ENCODE assay signal across 17 cellular contexts in genomic region chr10:3872700-3873099, GRCh38.
A peak's percentile ranks its signal among the peaks of the same experiment; 100 is the strongest.
DNase-seq lines count a peak whose midpoint lies in the region; ATAC-seq and TF ChIP-seq lines count a peak whose summit lies in the region.
"Had no signal": no experiment of that assay in that cellular context is flagged by ENCODE, and none has a peak within 500 bp of the region (broad histone marks: within the 10 kb centered on the region; RNA-seq: fewer than 3 reads in every experiment).

No MANE protein-coding gene starts in this region.

- no peak overlapping the region for H2AFZ ChIP-seq in GM23338
- H2AFZ ChIP-seq: parathyroid adenoma had no signal

- no peaks in the 10 kb centered on the region for H3K9me3 Mint-ChIP-seq in GM23338
- no peaks in the 10 kb centered on the region for H3K9me3 Mint-ChIP-seq in chondrocyte (ENCODE audit: low read depth)
- no peaks in the 10 kb centered on the region for H3K9me3 Mint-ChIP-seq in neural crest cell
- H3K9me3 Mint-ChIP-seq: HFFc6 had no signal

- H3F3A ChIP-seq in GM23338 (replicated peaks; ENCODE audit: low read depth): no peaks in the 10 kb centered on the region

- H3K4me1 ChIP-seq in GM23338 (ENCODE audit: insufficient read depth): peaks cover 16% of the 10 kb centered on the region

- DNase-seq in DMS53 (lab: John Stamatoyannopoulos, UW) (peak; percentile 23), DMS53 treated with DMSO at 0.1 percent for 48 hours (lab: John Stamatoyannopoulos, UW; ENCODE audit: unreplicated experiment) (no peak), GM23338 (ENCODE audit: low spot score) (no peak), chondrocyte (ENCODE audit: low spot score) (no peak), neural crest cell (ENCODE audit: low read depth, low spot score) (no peak), islet precursor cell (no peak), DMS114 treated with DMSO at 0.1 percent for 48 hours (lab: John Stamatoyannopoulos, UW; ENCODE audit: unreplicated experiment) (no peak), GM13976 (ENCODE audit: low spot score) (no peak)
- DNase-seq: adrenal gland, HFFc6, NCI-H226, SK-N-SH, small intestine had no signal

- H3K36me3 Mint-ChIP-seq in GM23338 (ENCODE audit: low read depth) (no peaks in the 10 kb centered on the region), chondrocyte (ENCODE audit: low read depth) (no peaks in the 10 kb centered on the region), neural crest cell (ENCODE audit: low read depth) (no peaks in the 10 kb centered on the region)

- TF ChIP-seq CTCF in GM23338 (conservative IDR thresholded peaks at IDR 0.05; ENCODE audit: low read depth in 2 of 2) (no peak), chondrocyte (IDR thresholded peaks at IDR 0.05) (no peak), neural crest cell (conservative IDR thresholded peaks at IDR 0.05) (no peak), GM13976 (IDR thresholded peaks at IDR 0.05; ENCODE audit: borderline replicate concordance, control extremely low read depth, extremely low read depth, insufficient read depth, missing control alignments) (no peak)

- H3K36me3 ChIP-seq in GM23338 (ENCODE audit: insufficient read depth): no peaks in the 10 kb centered on the region
- H3K36me3 ChIP-seq: adrenal gland, gastroesophageal sphincter had no signal

- no peaks in the 10 kb centered on the region for H3K79me2 ChIP-seq in GM23338 (replicated peaks; ENCODE audit: insufficient read depth)
- H3K79me2 ChIP-seq: parathyroid adenoma had no signal

- no peak overlapping the region for H3K4me2 ChIP-seq in GM23338
- H3K4me2 ChIP-seq: SK-N-SH had no signal

- ATAC-seq in GM23338: peak; percentile 67
- ATAC-seq: gastroesophageal sphincter had no signal

- no peak overlapping the region for H3K4me3 Mint-ChIP-seq in GM23338
- H3K4me3 Mint-ChIP-seq in chondrocyte (ENCODE audit: unreplicated experiment): no peak overlapping the region
- no peak overlapping the region for H3K4me3 Mint-ChIP-seq in neural crest cell
- H3K4me3 Mint-ChIP-seq: HFFc6 had no signal

- no peak overlapping the region for H3K27ac ChIP-seq in GM23338 (ENCODE audit: low read depth)
- H3K27ac ChIP-seq: 22Rv1, adrenal gland, HL-60, parathyroid adenoma had no signal

- H3K27ac Mint-ChIP-seq in GM23338 (peak overlapping the region; percentile 16; the same call in 1 of the 2 replicates), chondrocyte (ENCODE audit: unreplicated experiment) (peak overlapping the region; percentile 82), neural crest cell (ENCODE audit: unreplicated experiment) (peak overlapping the region; percentile 24)
- H3K27ac Mint-ChIP-seq: HFFc6 had no signal

- H3K4me1 Mint-ChIP-seq in GM23338 (peaks cover 20% of the 10 kb centered on the region), chondrocyte (ENCODE audit: low read depth) (peaks cover 48% of the 10 kb centered on the region), neural crest cell (peaks cover 11% of the 10 kb centered on the region)

- 0 out of 2 replicates have a peak, but pooled peaks cover 6% of the 10 kb centered on the region for H3K9me2 ChIP-seq in GM23338 (ENCODE audit: insufficient read depth)
- H3K9me2 ChIP-seq: SK-N-SH had no signal

- no peaks in the 10 kb centered on the region for H4K20me1 ChIP-seq in GM23338 (replicated peaks; ENCODE audit: insufficient read depth)

- in situ Hi-C loops in GM13976 (cut with MboI; ENCODE audit: low sequenced_read_pairs, unreplicated experiment): no loop called here

- H3K27me3 Mint-ChIP-seq in GM23338 (ENCODE audit: insufficient read depth, low read depth, poor library complexity) (peaks cover 5% of the 10 kb centered on the region), chondrocyte (ENCODE audit: low read depth) (no peaks in the 10 kb centered on the region), neural crest cell (ENCODE audit: low read depth) (no peaks in the 10 kb centered on the region)

- H3K27me3 ChIP-seq in GM23338 (ENCODE audit: insufficient read depth): no peaks in the 10 kb centered on the region
- H3K27me3 ChIP-seq: adrenal gland, gastroesophageal sphincter had no signal

- H3K4me3 ChIP-seq in GM23338: no peak overlapping the region
- H3K4me3 ChIP-seq: gastroesophageal sphincter had no signal

TF ChIP-seq in GM23338, 12 proteins besides CTCF, POLR2A, EP300 and RAD21 (continues in another document):
- no peak for TF ChIP-seq ZNF331 (CRISPR knock-in tag; IDR thresholded peaks at IDR 0.05; ENCODE audit: low read depth)
- TF ChIP-seq POLR2AphosphoS5 (IDR thresholded peaks at IDR 0.05; ENCODE audit: low read depth): no peak
- TF ChIP-seq STAT1 (IDR thresholded peaks at IDR 0.05; ENCODE audit: unreplicated experiment): no peak
- TF ChIP-seq EZH2phosphoT487 (IDR thresholded peaks at IDR 0.05; ENCODE audit: unreplicated experiment): no peak
- no peak for TF ChIP-seq CREB1 (CRISPR knock-in tag; IDR thresholded peaks at IDR 0.05; ENCODE audit: low read depth)
- TF ChIP-seq REST (IDR thresholded peaks at IDR 0.05; ENCODE audit: unreplicated experiment): no peak
- no peak for TF ChIP-seq ZNF114 (CRISPR knock-in tag; IDR thresholded peaks at IDR 0.05)
- no peak for TF ChIP-seq NANOG (IDR thresholded peaks at IDR 0.05; ENCODE audit: borderline replicate concordance)
- no peak for TF ChIP-seq EZH2 (IDR thresholded peaks at IDR 0.05; ENCODE audit: low read depth, unreplicated experiment)
- no peak for TF ChIP-seq ETS1 (IDR thresholded peaks at IDR 0.05)
- no peak for TF ChIP-seq JUNB (IDR thresholded peaks at IDR 0.05; ENCODE audit: unreplicated experiment)

Comparison
In these comparisons a context has a peak if more than half of its experiments do, and no peak if none do; other contexts are left out.
1. H3K27ac Mint-ChIP-seq: peak in every context shown above with its lines; median percentile 82 in chondrocyte; 24 in neural crest cell; 16 in GM23338.